In the genomic region with DNA sequence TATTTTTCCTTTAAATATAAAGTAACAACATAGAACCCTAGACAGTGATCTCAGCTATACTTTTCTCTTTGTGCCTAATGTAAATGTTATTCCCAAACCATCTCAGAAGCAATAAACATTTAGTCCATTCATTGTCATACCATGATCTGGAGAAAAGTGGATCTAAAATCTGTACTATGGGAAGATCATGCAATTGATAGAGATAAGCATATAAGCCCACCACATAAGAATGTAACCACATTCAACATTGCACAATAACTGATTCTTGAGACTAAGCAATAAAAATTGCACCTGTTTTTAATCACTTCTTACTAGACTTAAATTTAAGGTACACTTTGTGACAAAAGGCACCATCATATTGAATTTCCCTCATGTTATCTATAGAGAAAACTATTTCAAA, we compare ENCODE assay signal across 8 cellular contexts.
"Had no signal": no experiment of that assay in that cellular context is flagged by ENCODE, and none has a peak within 500 bp of the region (broad histone marks: within the 10 kb centered on the region; RNA-seq: fewer than 3 reads in every experiment).

No MANE protein-coding gene starts in this region.

- H3K27ac ChIP-seq: KMS-11 had no signal

- H2AFZ ChIP-seq: GM23338 had no signal

- ATAC-seq: GM23338 had no signal

- H3K4me2 ChIP-seq: GM23338, KMS-11 had no signal

- FAIRE-seq: H54, HTR-8/SVneo had no signal

- H3K9ac ChIP-seq: KMS-11 had no signal

- DNase-seq: H9, HCEC 1CT, Karpas-422, KBM-7 had no signal

- H3K4me3 ChIP-seq: GM23338 had no signal
